1 cellular context compared by ENCODE assay signal in the genomic region with DNA sequence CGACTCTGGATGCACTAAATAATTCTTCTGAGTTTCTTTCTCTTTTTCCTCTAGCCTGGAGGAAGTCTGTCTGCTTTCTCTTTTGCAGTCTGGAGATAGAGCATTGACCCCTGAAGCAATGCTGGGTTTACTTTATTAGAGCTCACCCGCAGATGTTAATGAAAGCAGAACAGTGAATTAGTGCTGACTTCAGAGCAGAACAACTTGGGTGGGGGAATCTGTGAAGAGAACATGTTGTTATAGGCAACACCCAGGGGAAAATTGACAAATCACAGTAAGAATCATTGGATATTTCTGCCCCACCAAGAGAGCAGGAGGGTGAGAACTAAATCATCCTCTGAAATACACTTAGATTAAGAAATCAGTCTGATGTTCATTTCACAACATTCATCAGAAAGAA.
TF ChIP-seq lines count a peak whose summit lies in the region.

No MANE protein-coding gene starts in this region.

TF ChIP-seq in GM23338, 12 proteins besides CTCF, POLR2A, EP300 and RAD21 (continued from another document):
- TF ChIP-seq, protein P1, sequence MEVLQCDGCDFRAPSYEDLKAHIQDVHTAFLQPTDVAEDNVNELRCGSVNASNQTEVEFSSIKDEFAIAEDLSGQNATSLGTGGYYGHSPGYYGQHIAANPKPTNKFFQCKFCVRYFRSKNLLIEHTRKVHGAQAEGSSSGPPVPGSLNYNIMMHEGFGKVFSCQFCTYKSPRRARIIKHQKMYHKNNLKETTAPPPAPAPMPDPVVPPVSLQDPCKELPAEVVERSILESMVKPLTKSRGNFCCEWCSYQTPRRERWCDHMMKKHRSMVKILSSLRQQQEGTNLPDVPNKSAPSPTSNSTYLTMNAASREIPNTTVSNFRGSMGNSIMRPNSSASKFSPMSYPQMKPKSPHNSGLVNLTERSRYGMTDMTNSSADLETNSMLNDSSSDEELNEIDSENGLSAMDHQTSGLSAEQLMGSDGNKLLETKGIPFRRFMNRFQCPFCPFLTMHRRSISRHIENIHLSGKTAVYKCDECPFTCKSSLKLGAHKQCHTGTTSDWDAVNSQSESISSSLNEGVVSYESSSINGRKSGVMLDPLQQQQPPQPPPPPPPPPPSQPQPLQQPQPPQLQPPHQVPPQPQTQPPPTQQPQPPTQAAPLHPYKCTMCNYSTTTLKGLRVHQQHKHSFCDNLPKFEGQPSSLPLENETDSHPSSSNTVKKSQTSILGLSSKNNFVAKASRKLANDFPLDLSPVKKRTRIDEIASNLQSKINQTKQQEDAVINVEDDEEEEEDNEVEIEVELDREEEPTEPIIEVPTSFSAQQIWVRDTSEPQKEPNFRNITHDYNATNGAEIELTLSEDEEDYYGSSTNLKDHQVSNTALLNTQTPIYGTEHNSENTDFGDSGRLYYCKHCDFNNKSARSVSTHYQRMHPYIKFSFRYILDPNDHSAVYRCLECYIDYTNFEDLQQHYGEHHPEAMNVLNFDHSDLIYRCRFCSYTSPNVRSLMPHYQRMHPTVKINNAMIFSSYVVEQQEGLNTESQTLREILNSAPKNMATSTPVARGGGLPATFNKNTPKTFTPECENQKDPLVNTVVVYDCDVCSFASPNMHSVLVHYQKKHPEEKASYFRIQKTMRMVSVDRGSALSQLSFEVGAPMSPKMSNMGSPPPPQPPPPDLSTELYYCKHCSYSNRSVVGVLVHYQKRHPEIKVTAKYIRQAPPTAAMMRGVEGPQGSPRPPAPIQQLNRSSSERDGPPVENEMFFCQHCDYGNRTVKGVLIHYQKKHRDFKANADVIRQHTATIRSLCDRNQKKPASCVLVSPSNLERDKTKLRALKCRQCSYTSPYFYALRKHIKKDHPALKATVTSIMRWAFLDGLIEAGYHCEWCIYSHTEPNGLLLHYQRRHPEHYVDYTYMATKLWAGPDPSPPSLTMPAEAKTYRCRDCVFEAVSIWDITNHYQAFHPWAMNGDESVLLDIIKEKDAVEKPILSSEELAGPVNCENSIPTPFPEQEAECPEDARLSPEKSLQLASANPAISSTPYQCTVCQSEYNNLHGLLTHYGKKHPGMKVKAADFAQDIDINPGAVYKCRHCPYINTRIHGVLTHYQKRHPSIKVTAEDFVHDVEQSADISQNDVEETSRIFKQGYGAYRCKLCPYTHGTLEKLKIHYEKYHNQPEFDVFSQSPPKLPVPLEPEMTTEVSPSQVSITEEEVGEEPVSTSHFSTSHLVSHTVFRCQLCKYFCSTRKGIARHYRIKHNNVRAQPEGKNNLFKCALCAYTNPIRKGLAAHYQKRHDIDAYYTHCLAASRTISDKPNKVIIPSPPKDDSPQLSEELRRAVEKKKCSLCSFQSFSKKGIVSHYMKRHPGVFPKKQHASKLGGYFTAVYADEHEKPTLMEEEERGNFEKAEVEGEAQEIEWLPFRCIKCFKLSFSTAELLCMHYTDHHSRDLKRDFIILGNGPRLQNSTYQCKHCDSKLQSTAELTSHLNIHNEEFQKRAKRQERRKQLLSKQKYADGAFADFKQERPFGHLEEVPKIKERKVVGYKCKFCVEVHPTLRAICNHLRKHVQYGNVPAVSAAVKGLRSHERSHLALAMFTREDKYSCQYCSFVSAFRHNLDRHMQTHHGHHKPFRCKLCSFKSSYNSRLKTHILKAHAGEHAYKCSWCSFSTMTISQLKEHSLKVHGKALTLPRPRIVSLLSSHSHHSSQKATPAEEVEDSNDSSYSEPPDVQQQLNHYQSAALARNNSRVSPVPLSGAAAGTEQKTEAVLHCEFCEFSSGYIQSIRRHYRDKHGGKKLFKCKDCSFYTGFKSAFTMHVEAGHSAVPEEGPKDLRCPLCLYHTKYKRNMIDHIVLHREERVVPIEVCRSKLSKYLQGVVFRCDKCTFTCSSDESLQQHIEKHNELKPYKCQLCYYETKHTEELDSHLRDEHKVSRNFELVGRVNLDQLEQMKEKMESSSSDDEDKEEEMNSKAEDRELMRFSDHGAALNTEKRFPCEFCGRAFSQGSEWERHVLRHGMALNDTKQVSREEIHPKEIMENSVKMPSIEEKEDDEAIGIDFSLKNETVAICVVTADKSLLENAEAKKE (CRISPR knock-in tag; IDR thresholded peaks at IDR 0.05), result no peak
- TF ChIP-seq, protein P2, sequence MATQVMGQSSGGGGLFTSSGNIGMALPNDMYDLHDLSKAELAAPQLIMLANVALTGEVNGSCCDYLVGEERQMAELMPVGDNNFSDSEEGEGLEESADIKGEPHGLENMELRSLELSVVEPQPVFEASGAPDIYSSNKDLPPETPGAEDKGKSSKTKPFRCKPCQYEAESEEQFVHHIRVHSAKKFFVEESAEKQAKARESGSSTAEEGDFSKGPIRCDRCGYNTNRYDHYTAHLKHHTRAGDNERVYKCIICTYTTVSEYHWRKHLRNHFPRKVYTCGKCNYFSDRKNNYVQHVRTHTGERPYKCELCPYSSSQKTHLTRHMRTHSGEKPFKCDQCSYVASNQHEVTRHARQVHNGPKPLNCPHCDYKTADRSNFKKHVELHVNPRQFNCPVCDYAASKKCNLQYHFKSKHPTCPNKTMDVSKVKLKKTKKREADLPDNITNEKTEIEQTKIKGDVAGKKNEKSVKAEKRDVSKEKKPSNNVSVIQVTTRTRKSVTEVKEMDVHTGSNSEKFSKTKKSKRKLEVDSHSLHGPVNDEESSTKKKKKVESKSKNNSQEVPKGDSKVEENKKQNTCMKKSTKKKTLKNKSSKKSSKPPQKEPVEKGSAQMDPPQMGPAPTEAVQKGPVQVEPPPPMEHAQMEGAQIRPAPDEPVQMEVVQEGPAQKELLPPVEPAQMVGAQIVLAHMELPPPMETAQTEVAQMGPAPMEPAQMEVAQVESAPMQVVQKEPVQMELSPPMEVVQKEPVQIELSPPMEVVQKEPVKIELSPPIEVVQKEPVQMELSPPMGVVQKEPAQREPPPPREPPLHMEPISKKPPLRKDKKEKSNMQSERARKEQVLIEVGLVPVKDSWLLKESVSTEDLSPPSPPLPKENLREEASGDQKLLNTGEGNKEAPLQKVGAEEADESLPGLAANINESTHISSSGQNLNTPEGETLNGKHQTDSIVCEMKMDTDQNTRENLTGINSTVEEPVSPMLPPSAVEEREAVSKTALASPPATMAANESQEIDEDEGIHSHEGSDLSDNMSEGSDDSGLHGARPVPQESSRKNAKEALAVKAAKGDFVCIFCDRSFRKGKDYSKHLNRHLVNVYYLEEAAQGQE (IDR thresholded peaks at IDR 0.05; ENCODE audit: unreplicated experiment), result no peak
- TF ChIP-seq POLR2AphosphoS5 (IDR thresholded peaks at IDR 0.05; ENCODE audit: low read depth) (no peak), STAT1 (IDR thresholded peaks at IDR 0.05; ENCODE audit: unreplicated experiment) (no peak)
